9 cellular contexts compared by ENCODE assay signal in genomic region chr3:53252105-53252946, GRCh38. TPM values are rescaled to one million over a fixed set of nuclear protein-coding genes. Genes with fewer than 3 reads are reported as not detected.
DNase-seq lines count a peak whose midpoint lies in the region; ATAC-seq and TF ChIP-seq lines count a peak whose summit lies in the region.
"Had no signal": no experiment of that assay in that cellular context is flagged by ENCODE, and none has a peak within 500 bp of the region (broad histone marks: within the 10 kb centered on the region; RNA-seq: fewer than 3 reads in every experiment).

No MANE protein-coding gene starts in this region.

- H3K9me3 ChIP-seq in left lung = no peaks in the 10 kb centered on the region

- CTCF ChIA-PET in AG04449 (lab: Yijun Ruan, JAX) = interaction anchor here (1.0 kb wide), 1 partner anchor 32 kb away, joined by 4 read pairs; no protein-coding TSS in a partner anchor

- peak overlapping the region; percentile 18 for H3K4me3 ChIP-seq in AG04449 (ENCODE audit: low read depth, low read length)
- H3K4me3 ChIP-seq in left lung = peak overlapping the region in 1 of 2 donors; percentile 99

- peak overlapping the region; percentile 67 for H3K27ac Mint-ChIP-seq in HFFc6
- H3K27ac Mint-ChIP-seq in activated naive CD8-positive, alpha-beta T cell = no peak overlapping the region

- ATAC-seq in left lung (peak; percentile 53), GM21723 (IDR thresholded peaks at IDR 0.05; ENCODE audit: unreplicated experiment) (no peak), HG03159 (IDR thresholded peaks at IDR 0.05; ENCODE audit: unreplicated experiment) (no peak)

- H3K36me3 Mint-ChIP-seq in HFFc6 (ENCODE audit: low read depth) = peaks cover 41% of the 10 kb centered on the region
- H3K36me3 Mint-ChIP-seq in activated naive CD8-positive, alpha-beta T cell = no peaks in the 10 kb centered on the region

- peak overlapping the region; percentile 97 for H3K4me3 Mint-ChIP-seq in HFFc6
- H3K4me3 Mint-ChIP-seq in activated naive CD8-positive, alpha-beta T cell = peak overlapping the region; percentile 69

- no peaks in the 10 kb centered on the region for H3K27me3 ChIP-seq in left lung

- POLR2A ChIA-PET in AG04449 (lab: Yijun Ruan, JAX) = interaction anchor here (0.7 kb wide), 1 partner anchor 10 kb away, joined by 3 read pairs; no protein-coding TSS in a partner anchor

- no peak for TF ChIP-seq CTCF in AG04449 (IDR thresholded peaks at IDR 0.05; ENCODE audit: insufficient read depth, low read length, missing control alignments)
- no peak for TF ChIP-seq CTCF in HFFc6 (IDR thresholded peaks at IDR 0.05)
- TF ChIP-seq CTCF in left lung (IDR thresholded peaks at IDR 0.05) = no peak

- no peaks in the 10 kb centered on the region for H3K36me3 ChIP-seq in left lung

- H3K9me3 Mint-ChIP-seq in HFFc6 = no peaks in the 10 kb centered on the region
- no peaks in the 10 kb centered on the region for H3K9me3 Mint-ChIP-seq in activated naive CD8-positive, alpha-beta T cell (ENCODE audit: low read depth)

- H3K27ac ChIP-seq in left lung = peak overlapping the region; percentile 88 to 96

- peaks cover 48 to 83% of the 10 kb centered on the region in 2 donors for H3K4me1 ChIP-seq in left lung

- intact Hi-C loops in left lung (cut with DNase I) = no loop called here

- DNase-seq in AG04449 (ENCODE audit: low read depth, low spot score) = no peak
- DNase-seq in HFFc6 = no peak
- DNase-seq in left lung = peak; percentile 70 to 76
- no peak for DNase-seq in NCI-H2171 treated with DMSO at 0.1 percent for 48 hours (lab: John Stamatoyannopoulos, UW)
- no peak for DNase-seq in amniotic stem cell (lab: John Stamatoyannopoulos, UW)
- DNase-seq: hippocampal formation had no signal

- peaks cover 6% of the 10 kb centered on the region for H3K27me3 Mint-ChIP-seq in HFFc6 (ENCODE audit: insufficient read depth)
- H3K27me3 Mint-ChIP-seq in activated naive CD8-positive, alpha-beta T cell = no peaks in the 10 kb centered on the region

- peaks cover 57% of the 10 kb centered on the region for H3K4me1 Mint-ChIP-seq in HFFc6 (ENCODE audit: low read depth)
- H3K4me1 Mint-ChIP-seq in activated naive CD8-positive, alpha-beta T cell (ENCODE audit: low read depth) = peaks cover 53% of the 10 kb centered on the region

RNA-seq across cellular contexts. Expression of gene TKT, which starts 3.5 kb away (rescaled TPM):
- total RNA-seq in HFFc6 (2021; fragmentation: NEBNext Ultra II Directional; extraction: Animal tissue kit (Norgen Biotek cat#: 25700)) = 100 to 1,000 TPM; 335 to 562 (median 471) TPM
- 100 to 1,000 TPM; 458 to 594 TPM for total RNA-seq in left lung

Comparison
In these comparisons a context has a peak if more than half of its experiments do, and no peak if none do; other contexts are left out.
1. DNase-seq: peak in left lung (2 of 2); none in AG04449 (single experiment), HFFc6 (single experiment), NCI-H2171 treated with DMSO at 0.1 percent for 48 hours (single experiment) and amniotic stem cell (single experiment).